9 cellular contexts compared by ENCODE assay signal in the genomic region with DNA sequence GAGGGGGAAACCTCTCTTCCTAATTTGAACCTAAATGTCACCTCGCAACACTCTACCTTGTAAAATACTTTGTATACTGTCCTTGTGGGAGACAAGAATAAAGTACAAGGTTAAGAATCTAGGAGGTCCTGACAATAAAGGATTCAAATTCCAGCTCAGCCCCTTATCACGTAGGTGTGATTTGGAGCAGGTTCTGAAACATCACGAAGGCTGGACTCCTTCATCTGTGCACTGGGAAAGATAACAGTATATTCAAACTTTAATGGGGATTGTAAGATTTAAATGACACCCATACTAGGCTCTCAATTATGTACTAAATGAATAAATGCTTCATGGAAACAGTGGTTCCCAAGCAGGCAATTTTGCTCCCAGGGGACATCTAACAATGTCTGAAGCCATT. TPM values are rescaled to one million over a fixed set of nuclear protein-coding genes. Genes with fewer than 3 reads are reported as not detected.
DNase-seq lines count a peak whose midpoint lies in the region; ATAC-seq and TF ChIP-seq lines count a peak whose summit lies in the region.
"Had no signal": no experiment of that assay in that cellular context is flagged by ENCODE, and none has a peak within 500 bp of the region (broad histone marks: within the 10 kb centered on the region; RNA-seq: fewer than 3 reads in every experiment).

No MANE protein-coding gene starts in this region.

- H3K9ac ChIP-seq in colonic mucosa (ENCODE audit: low read depth in 2 of 2, low read length in 2 of 2) = peak overlapping the region; percentile 44 to 97

- H3K4me1 Mint-ChIP-seq in CD4-positive, alpha-beta T cell (ENCODE audit: low read depth) = peaks cover 75% of the 10 kb centered on the region

- TF ChIP-seq CTCF in CD4-positive, alpha-beta T cell (IDR thresholded peaks at IDR 0.05) = no peak
- no peak for TF ChIP-seq CTCF in colonic mucosa (IDR thresholded peaks at IDR 0.05)
- TF ChIP-seq CTCF in neutrophil (IDR thresholded peaks at IDR 0.05) = no peak
- TF ChIP-seq CTCF in RWPE1 (conservative IDR thresholded peaks at IDR 0.05; ENCODE audit: low read depth) = no peak

- TF ChIP-seq POLR2A in erythroblast (IDR thresholded peaks at IDR 0.05; ENCODE audit: low read length) = no peak

- H3K9me3 Mint-ChIP-seq in CD4-positive, alpha-beta T cell = no peaks in the 10 kb centered on the region

- H3K27ac ChIP-seq in CD4-positive, alpha-beta T cell (ENCODE audit: low read depth, low read length) = no peak overlapping the region
- H3K27ac ChIP-seq in colonic mucosa (peak overlapping the region; percentile 97), neutrophil (peak overlapping the region; percentile 39), RWPE1 (no peak overlapping the region)

- POLR2A ChIA-PET in CD4-positive, alpha-beta T cell (lab: Charles Lee) = interaction anchor here (5.7 kb wide), 1 partner anchor 58 kb away, joined by 168 read pairs; the partner anchor contains the start of gene ZC3H7A
- POLR2A ChIA-PET in RWPE1 (lab: Yijun Ruan, JAX; ENCODE audit: low non-redundant PET) = no interaction called here

- ATAC-seq in CD4-positive, alpha-beta T cell (ENCODE audit: poor library complexity) = no peak

- H3K36me3 Mint-ChIP-seq in CD4-positive, alpha-beta T cell (ENCODE audit: low read depth) = peaks cover 49% of the 10 kb centered on the region

- no peak for DNase-seq in CD4-positive, alpha-beta T cell
- DNase-seq in MG63 (no peak), colonic mucosa (no peak), NCI-H446 (lab: John Stamatoyannopoulos, UW) (no peak), SKM-1 (lab: John Stamatoyannopoulos, UW; ENCODE audit: unreplicated experiment) (no peak), RWPE1 (ENCODE audit: low spot score) (no peak), erythroblast (lab: John Stamatoyannopoulos, UW) (no peak)
- DNase-seq: stimulated activated CD4-positive, alpha-beta T cell treated with anti-CD3 and anti-CD28 coated beads, Interleukin-4, amount 100 ng/mL, for 1 hour had no signal

- no peaks in the 10 kb centered on the region for H3K27me3 ChIP-seq in CD4-positive, alpha-beta T cell (ENCODE audit: control insufficient read depth, insufficient read depth, low read length)
- H3K27me3 ChIP-seq in MG63 (no peaks in the 10 kb centered on the region), colonic mucosa (no peaks in the 10 kb centered on the region), neutrophil (no peaks in the 10 kb centered on the region)

- H3K27me3 Mint-ChIP-seq in CD4-positive, alpha-beta T cell = no peaks in the 10 kb centered on the region

- no peaks in the 10 kb centered on the region for H3K4me1 ChIP-seq in colonic mucosa
- peaks cover 33 to 35% of the 10 kb centered on the region in 2 experiments for H3K4me1 ChIP-seq in neutrophil (ENCODE audit: control insufficient read depth in 1 of 2, insufficient read depth in 1 of 2, low read depth in 1 of 2, low read length in 1 of 2)

- H3K9me3 ChIP-seq in CD4-positive, alpha-beta T cell (ENCODE audit: control insufficient read depth, low read length) = no peaks in the 10 kb centered on the region
- H3K9me3 ChIP-seq in MG63 = no peaks in the 10 kb centered on the region
- no peaks in the 10 kb centered on the region for H3K9me3 ChIP-seq in colonic mucosa
- H3K9me3 ChIP-seq in neutrophil = no peaks in the 10 kb centered on the region

- H3K4me3 ChIP-seq in MG63 (peak overlapping the region; percentile 93), colonic mucosa (peak overlapping the region; percentile 77), neutrophil (ENCODE audit: low read depth in 1 of 2, low read length in 1 of 2) (no peak overlapping the region)

- peaks cover 34% of the 10 kb centered on the region for H3K36me3 ChIP-seq in MG63
- H3K36me3 ChIP-seq in colonic mucosa = peaks cover 4% of the 10 kb centered on the region
- H3K36me3 ChIP-seq in neutrophil = peaks cover 10% of the 10 kb centered on the region

- H3K4me3 Mint-ChIP-seq in CD4-positive, alpha-beta T cell = peak overlapping the region; percentile 96

- intact Hi-C loops in CD4-positive, alpha-beta T cell (cut with DNase I, micrococcal nuclease) = loop anchor here in 1 of 2 experiments (5.0 kb wide), 3 partner anchors 73 to 798 kb away; partner anchors contain the start of genes CLEC16A, DEXI, SNN and SOCS1
- intact Hi-C loops in colonic mucosa (cut with DNase I) = loop anchor here (10.0 kb wide), 1 partner anchor 54 kb away; the partner anchor contains the start of gene ZC3H7A

- CTCF ChIA-PET in CD4-positive, alpha-beta T cell (lab: Charles Lee) = no interaction called here
- CTCF ChIA-PET in RWPE1 (lab: Yijun Ruan, JAX) = interaction anchor here (1.1 kb wide), 1 partner anchor 26 kb away, joined by 4 read pairs; no protein-coding TSS in a partner anchor

- H3K27ac Mint-ChIP-seq in CD4-positive, alpha-beta T cell = peak overlapping the region; percentile 99

RNA-seq across cellular contexts. Expression of gene TXNDC11, which starts 2.1 kb away (rescaled TPM):
- total RNA-seq in CD4-positive, alpha-beta T cell = 100 to 1,000 TPM; 111 to 112 TPM
- 41.0 and 47.2 TPM in 2 replicates for total RNA-seq in MG63 (2014; rRNA removed; shearing (Covaris generic); ENCODE audit: low replicate concordance)
- 10 to 100 TPM; 52.0 to 62.1 TPM for total RNA-seq in colonic mucosa

RNA-seq across cellular contexts. Expression of gene ZC3H7A, which starts 56.5 kb away (rescaled TPM):
- total RNA-seq in CD4-positive, alpha-beta T cell = 100 to 1,000 TPM; 131 to 143 TPM
- 35.6 and 60.5 TPM in 2 replicates for total RNA-seq in MG63 (2014; rRNA removed; shearing (Covaris generic); ENCODE audit: low replicate concordance)
- total RNA-seq in colonic mucosa = 10 to 100 TPM; 40.2 to 47.1 TPM

Comparison
In these comparisons a context has a peak if more than half of its experiments do, and no peak if none do; other contexts are left out.
1. H3K27ac ChIP-seq: peak in colonic mucosa (single experiment) and neutrophil (single experiment); none in CD4-positive, alpha-beta T cell (single experiment) and RWPE1 (single experiment).
2. H3K4me3 ChIP-seq: peak in MG63 (single experiment) and colonic mucosa (single experiment); none in neutrophil (0 of 2).